ENCODE assay signal across 23 cellular contexts in the genomic region with DNA sequence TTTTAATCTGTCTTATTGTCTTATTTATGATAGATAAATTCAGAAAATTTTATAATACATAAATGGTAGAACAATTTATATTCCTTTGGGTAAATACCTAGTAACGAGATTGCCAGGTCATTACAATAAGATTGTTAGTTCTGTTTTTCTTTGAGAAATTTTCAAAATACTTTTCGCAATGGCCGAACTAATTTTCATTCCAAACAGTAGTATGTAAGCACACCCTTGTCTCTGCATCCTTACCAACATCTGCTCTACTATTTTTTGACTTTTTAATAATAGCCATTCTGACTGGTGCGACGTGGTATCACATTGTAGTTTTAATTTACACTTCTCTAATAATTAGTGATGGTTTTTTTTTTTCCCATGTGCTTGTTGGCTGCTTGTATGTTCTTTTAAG.
"Had no signal": no experiment of that assay in that cellular context is flagged by ENCODE, and none has a peak within 500 bp of the region (broad histone marks: within the 10 kb centered on the region; RNA-seq: fewer than 3 reads in every experiment).

No MANE protein-coding gene starts in this region.

- H2AFZ ChIP-seq: parathyroid adenoma had no signal

- H3K4me1 ChIP-seq: parathyroid adenoma, right lobe of liver had no signal

- FAIRE-seq: islet of Langerhans had no signal

- H3K4me3 ChIP-seq: right lobe of liver, smooth muscle cell had no signal

- H3K79me2 ChIP-seq: parathyroid adenoma had no signal

- DNase-seq: activated CD4-positive, alpha-beta memory T cell treated with anti-CD3 and anti-CD28 coated beads, Interleukin-2, amount 10 ng/mL, durations not matched to agents 7 days and 5 days; activated CD4-positive, alpha-beta T cell treated with anti-CD3 and anti-CD28 coated beads for 48 hours; activated CD4-positive, CD25-positive, alpha-beta regulatory T cell; activated CD8-positive, alpha-beta memory T cell treated with anti-CD3 and anti-CD28 coated beads, Interleukin-2, amount 10 ng/mL, durations not matched to agents 7 days and 5 days; activated naive CD4-positive, alpha-beta T cell; activated naive CD8-positive, alpha-beta T cell treated with anti-CD3 and anti-CD28 coated beads for 36 hours; anterior cingulate cortex; brain microvascular endothelial cell; central memory CD4-positive, alpha-beta T cell; cortex of kidney; effector CD4-positive, alpha-beta T cell; left cardiac atrium; mesendoderm; natural killer cell; right lobe of liver; stimulated activated CD4-positive, alpha-beta T cell treated with anti-CD3 and anti-CD28 coated beads, Interleukin-4, amount 100 ng/mL, for 1 hour; stimulated activated naive CD8-positive, alpha-beta T cell treated with anti-CD3 and anti-CD28 coated beads, Interleukin-15, amount 100 ng/mL, for 72 hours; T-cell; T-helper 9 cell had no signal

- H3K27ac ChIP-seq: brain microvascular endothelial cell, neutrophil, parathyroid adenoma, right lobe of liver had no signal

- H3K9me3 ChIP-seq: neutrophil, right lobe of liver had no signal

- H3K4me2 ChIP-seq: smooth muscle cell had no signal

- H3K36me3 ChIP-seq: brain microvascular endothelial cell, neutrophil, right lobe of liver had no signal
